ENCODE assay signal across 2 cellular contexts in genomic region chr1:225711236-225711937, GRCh38.
TF ChIP-seq lines count a peak whose summit lies in the region.

No MANE protein-coding gene starts in this region.

TF ChIP-seq in HEK293T, 16 proteins besides CTCF, POLR2A, EP300 and RAD21 (continued from another document):
- TF ChIP-seq SUZ12 (IDR thresholded peaks at IDR 0.05) (no peak), FOXM1 (IDR thresholded peaks at IDR 0.05; ENCODE audit: borderline replicate concordance) (0 out of 2 replicates have a peak, but pooled peaks have one; percentile 9)

TF ChIP-seq in HepG2, 621 proteins besides CTCF, POLR2A, EP300 and RAD21 (continued from another document and continues in another):
- TF ChIP-seq MTF1 (CRISPR knock-in tag; IDR thresholded peaks at IDR 0.05) (no peak), MTERF4 (CRISPR knock-in tag; IDR thresholded peaks at IDR 0.05) (no peak), ARNT2 (CRISPR knock-in tag; IDR thresholded peaks at IDR 0.05; ENCODE audit: low read depth) (no peak), ZNF878 (CRISPR knock-in tag; IDR thresholded peaks at IDR 0.05) (no peak), ATF1 (CRISPR knock-in tag; IDR thresholded peaks at IDR 0.05) (no peak), ZNF431 (CRISPR knock-in tag; IDR thresholded peaks at IDR 0.05; ENCODE audit: borderline replicate concordance, low read depth) (no peak), CENPBD1 (CRISPR knock-in tag; IDR thresholded peaks at IDR 0.05; ENCODE audit: borderline replicate concordance, low read depth) (no peak), ZNF552 (CRISPR knock-in tag; IDR thresholded peaks at IDR 0.05; ENCODE audit: borderline replicate concordance) (no peak), IKZF4 (CRISPR knock-in tag; IDR thresholded peaks at IDR 0.05; ENCODE audit: borderline replicate concordance, low read depth, not compliant biosample characterization) (no peak), ZBTB43 (CRISPR knock-in tag; conservative IDR thresholded peaks at IDR 0.05) (peak; percentile 89), TCF7 (IDR thresholded peaks at IDR 0.05; ENCODE audit: low read depth) (no peak), EHMT2 (IDR thresholded peaks at IDR 0.05; ENCODE audit: borderline replicate concordance, low read depth, low read length) (no peak), ARID5B (CRISPR knock-in tag; IDR thresholded peaks at IDR 0.05) (0 out of 2 replicates have a peak, but pooled peaks have one; percentile 35), NCOA5 (CRISPR knock-in tag; IDR thresholded peaks at IDR 0.05) (no peak), KAT7 (CRISPR knock-in tag; IDR thresholded peaks at IDR 0.05; ENCODE audit: borderline replicate concordance) (no peak), JDP2 (CRISPR knock-in tag; IDR thresholded peaks at IDR 0.05; ENCODE audit: borderline replicate concordance) (no peak), ZNF766 (CRISPR knock-in tag; IDR thresholded peaks at IDR 0.05; ENCODE audit: borderline replicate concordance) (peak; percentile 78; the same call in 1 of the 2 replicates), ZNF44 (CRISPR knock-in tag; IDR thresholded peaks at IDR 0.05) (no peak), TEAD3 (CRISPR knock-in tag; optimal IDR thresholded peaks at IDR 0.05; ENCODE audit: borderline replicate concordance) (peak; percentile 17), MAZ (IDR thresholded peaks at IDR 0.05; ENCODE audit: borderline replicate concordance, low read depth, low read length) (no peak), MAZ (CRISPR knock-in tag; IDR thresholded peaks at IDR 0.05; ENCODE audit: low read depth) (no peak), NCOR1 (IDR thresholded peaks at IDR 0.05; ENCODE audit: borderline replicate concordance, low read length) (peak; percentile 32; the same call in 1 of the 2 replicates), IKZF1 (IDR thresholded peaks at IDR 0.05) (no peak), ELF3 (CRISPR knock-in tag; IDR thresholded peaks at IDR 0.05) (0 out of 2 replicates have a peak, but pooled peaks have one; percentile 15), TAF1 (CRISPR knock-in tag; IDR thresholded peaks at IDR 0.05) (0 out of 2 replicates have a peak, but pooled peaks have one; percentile 2), ZNF556 (CRISPR knock-in tag; IDR thresholded peaks at IDR 0.05; ENCODE audit: borderline replicate concordance) (no peak), RXRA (CRISPR knock-in tag; IDR thresholded peaks at IDR 0.05) (0 out of 2 replicates have a peak, but pooled peaks have one; percentile 17), PCBP2 (optimal IDR thresholded peaks at IDR 0.05; ENCODE audit: low read depth, low read length, poor library complexity, severe bottlenecking) (no peak), ZNF781 (CRISPR knock-in tag; IDR thresholded peaks at IDR 0.05; ENCODE audit: borderline replicate concordance, not compliant biosample characterization) (no peak), ZNF382 (CRISPR knock-in tag; IDR thresholded peaks at IDR 0.05; ENCODE audit: borderline replicate concordance) (no peak), ZNF816 (CRISPR knock-in tag; IDR thresholded peaks at IDR 0.05; ENCODE audit: borderline replicate concordance) (no peak), RARA (CRISPR knock-in tag; IDR thresholded peaks at IDR 0.05) (peak; percentile 67), TIGD3 (CRISPR knock-in tag; IDR thresholded peaks at IDR 0.05; ENCODE audit: borderline replicate concordance) (no peak), HIVEP1 (CRISPR knock-in tag; IDR thresholded peaks at IDR 0.05) (no peak), NR2F6 (IDR thresholded peaks at IDR 0.05) (peak; percentile 25; the same call in 1 of the 2 replicates), NR2F6 (CRISPR knock-in tag; IDR thresholded peaks at IDR 0.05) (peak; percentile 35; the same call in 1 of the 2 replicates), ZNF121 (CRISPR knock-in tag; IDR thresholded peaks at IDR 0.05) (peak; percentile 80; the same call in 1 of the 2 replicates), ZNF441 (CRISPR knock-in tag; IDR thresholded peaks at IDR 0.05; ENCODE audit: borderline replicate concordance) (no peak), SP1 (IDR thresholded peaks at IDR 0.05) (no peak), SP1 (CRISPR knock-in tag; IDR thresholded peaks at IDR 0.05) (no peak), ZNF598 (CRISPR knock-in tag; IDR thresholded peaks at IDR 0.05; ENCODE audit: borderline replicate concordance) (no peak), AHR (CRISPR knock-in tag; IDR thresholded peaks at IDR 0.05) (no peak), NFE2 (CRISPR knock-in tag; IDR thresholded peaks at IDR 0.05) (no peak), ZNF619 (CRISPR knock-in tag; IDR thresholded peaks at IDR 0.05) (no peak), SALL1 (CRISPR knock-in tag; IDR thresholded peaks at IDR 0.05) (peak; percentile 28; the same call in 1 of the 2 replicates), ZNF230 (CRISPR knock-in tag; IDR thresholded peaks at IDR 0.05) (no peak), ZNF468 (CRISPR knock-in tag; IDR thresholded peaks at IDR 0.05) (no peak), MYNN (CRISPR knock-in tag; IDR thresholded peaks at IDR 0.05; ENCODE audit: low read depth) (no peak), ZNF292 (CRISPR knock-in tag; IDR thresholded peaks at IDR 0.05; ENCODE audit: borderline replicate concordance, low read depth) (peak; percentile 48; the same call in 1 of the 2 replicates), JUN (CRISPR knock-in tag; IDR thresholded peaks at IDR 0.05) (no peak), CENPX (CRISPR knock-in tag; IDR thresholded peaks at IDR 0.05) (no peak)
- TF ChIP-seq, protein P1, sequence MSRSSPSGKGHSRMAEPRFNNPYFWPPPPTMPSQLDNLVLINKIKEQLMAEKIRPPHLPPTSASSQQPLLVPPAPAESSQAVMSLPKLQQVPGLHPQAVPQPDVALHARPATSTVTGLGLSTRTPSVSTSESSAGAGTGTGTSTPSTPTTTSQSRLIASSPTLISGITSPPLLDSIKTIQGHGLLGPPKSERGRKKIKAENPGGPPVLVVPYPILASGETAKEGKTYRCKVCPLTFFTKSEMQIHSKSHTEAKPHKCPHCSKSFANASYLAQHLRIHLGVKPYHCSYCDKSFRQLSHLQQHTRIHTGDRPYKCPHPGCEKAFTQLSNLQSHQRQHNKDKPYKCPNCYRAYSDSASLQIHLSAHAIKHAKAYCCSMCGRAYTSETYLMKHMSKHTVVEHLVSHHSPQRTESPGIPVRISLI (CRISPR knock-in tag; IDR thresholded peaks at IDR 0.05; ENCODE audit: borderline replicate concordance): peak; percentile 87
- TF ChIP-seq, protein P2, sequence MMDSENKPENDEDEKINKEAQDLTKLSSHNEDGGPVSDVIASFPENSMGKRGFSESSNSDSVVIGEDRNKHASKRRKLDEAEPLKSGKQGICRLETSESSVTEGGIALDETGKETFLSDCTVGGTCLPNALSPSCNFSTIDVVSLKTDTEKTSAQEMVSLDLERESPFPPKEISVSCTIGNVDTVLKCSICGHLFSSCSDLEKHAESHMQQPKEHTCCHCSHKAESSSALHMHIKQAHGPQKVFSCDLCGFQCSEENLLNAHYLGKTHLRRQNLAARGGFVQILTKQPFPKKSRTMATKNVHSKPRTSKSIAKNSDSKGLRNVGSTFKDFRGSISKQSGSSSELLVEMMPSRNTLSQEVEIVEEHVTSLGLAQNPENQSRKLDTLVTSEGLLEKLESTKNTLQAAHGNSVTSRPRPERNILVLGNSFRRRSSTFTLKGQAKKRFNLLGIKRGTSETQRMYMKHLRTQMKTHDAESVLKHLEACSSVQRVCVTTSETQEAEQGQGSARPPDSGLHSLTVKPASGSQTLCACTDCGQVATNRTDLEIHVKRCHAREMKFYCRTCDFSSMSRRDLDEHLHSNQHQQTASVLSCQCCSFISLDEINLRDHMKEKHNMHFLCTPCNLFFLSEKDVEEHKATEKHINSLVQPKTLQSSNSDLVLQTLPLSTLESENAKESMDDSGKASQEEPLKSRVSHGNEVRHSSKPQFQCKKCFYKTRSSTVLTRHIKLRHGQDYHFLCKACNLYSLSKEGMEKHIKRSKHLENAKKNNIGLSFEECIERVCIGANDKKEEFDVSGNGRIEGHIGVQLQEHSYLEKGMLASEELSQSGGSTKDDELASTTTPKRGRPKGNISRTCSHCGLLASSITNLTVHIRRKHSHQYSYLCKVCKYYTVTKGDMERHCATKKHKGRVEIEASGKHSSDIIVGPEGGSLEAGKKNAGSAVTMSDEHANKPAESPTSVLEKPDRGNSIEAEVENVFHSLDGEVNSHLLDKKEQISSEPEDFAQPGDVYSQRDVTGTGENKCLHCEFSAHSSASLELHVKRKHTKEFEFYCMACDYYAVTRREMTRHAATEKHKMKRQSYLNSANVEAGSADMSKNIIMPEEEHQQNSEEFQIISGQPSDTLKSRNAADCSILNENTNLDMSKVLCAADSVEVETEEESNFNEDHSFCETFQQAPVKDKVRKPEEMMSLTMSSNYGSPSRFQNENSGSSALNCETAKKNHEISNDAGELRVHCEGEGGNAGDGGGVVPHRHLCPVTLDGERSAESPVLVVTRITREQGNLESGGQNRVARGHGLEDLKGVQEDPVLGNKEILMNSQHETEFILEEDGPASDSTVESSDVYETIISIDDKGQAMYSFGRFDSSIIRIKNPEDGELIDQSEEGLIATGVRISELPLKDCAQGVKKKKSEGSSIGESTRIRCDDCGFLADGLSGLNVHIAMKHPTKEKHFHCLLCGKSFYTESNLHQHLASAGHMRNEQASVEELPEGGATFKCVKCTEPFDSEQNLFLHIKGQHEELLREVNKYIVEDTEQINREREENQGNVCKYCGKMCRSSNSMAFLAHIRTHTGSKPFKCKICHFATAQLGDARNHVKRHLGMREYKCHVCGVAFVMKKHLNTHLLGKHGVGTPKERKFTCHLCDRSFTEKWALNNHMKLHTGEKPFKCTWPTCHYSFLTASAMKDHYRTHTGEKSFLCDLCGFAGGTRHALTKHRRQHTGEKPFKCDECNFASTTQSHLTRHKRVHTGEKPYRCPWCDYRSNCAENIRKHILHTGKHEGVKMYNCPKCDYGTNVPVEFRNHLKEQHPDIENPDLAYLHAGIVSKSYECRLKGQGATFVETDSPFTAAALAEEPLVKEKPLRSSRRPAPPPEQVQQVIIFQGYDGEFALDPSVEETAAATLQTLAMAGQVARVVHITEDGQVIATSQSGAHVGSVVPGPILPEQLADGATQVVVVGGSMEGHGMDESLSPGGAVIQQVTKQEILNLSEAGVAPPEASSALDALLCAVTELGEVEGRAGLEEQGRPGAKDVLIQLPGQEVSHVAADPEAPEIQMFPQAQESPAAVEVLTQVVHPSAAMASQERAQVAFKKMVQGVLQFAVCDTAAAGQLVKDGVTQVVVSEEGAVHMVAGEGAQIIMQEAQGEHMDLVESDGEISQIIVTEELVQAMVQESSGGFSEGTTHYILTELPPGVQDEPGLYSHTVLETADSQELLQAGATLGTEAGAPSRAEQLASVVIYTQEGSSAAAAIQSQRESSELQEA (CRISPR knock-in tag; IDR thresholded peaks at IDR 0.05; ENCODE audit: not compliant biosample characterization): no peak
